In the genomic region with DNA sequence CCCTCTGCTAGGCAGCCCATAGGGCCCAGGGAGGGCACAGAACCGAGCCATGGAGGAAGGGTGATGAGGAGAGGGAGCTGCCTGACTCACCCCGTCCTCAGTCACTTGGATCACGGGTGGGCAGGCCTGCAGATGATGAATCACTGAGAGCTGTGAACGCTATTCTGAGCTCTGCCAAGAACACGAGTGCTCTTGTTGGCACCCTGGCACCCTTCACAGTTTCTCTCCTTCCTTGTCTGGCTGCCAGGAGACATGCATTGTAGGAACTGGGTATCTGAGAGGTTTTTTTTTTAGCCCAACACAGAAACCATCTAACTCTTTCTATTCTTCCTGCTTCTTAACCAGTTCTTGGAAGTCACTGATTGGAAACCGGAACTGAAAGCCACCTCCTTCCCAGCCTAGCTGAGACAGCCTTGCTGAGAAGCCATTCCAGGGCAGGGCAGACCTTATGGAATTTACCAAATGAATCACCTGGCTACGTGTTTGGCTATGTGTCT, we compare ENCODE assay signal across 8 cellular contexts.
A peak's percentile ranks its signal among the peaks of the same experiment; 100 is the strongest.
DNase-seq lines count a peak whose midpoint lies in the region; ATAC-seq, FAIRE-seq and TF ChIP-seq lines count a peak whose summit lies in the region.

No MANE protein-coding gene starts in this region.

- H3K23ac ChIP-seq in IMR-90 (ENCODE audit: low read depth, low read length): peak overlapping the region; percentile 61

- H3K9me3 ChIP-seq in IMR-90 (ENCODE audit: control insufficient read depth, insufficient read depth, low read length) (no peaks in the 10 kb centered on the region), astrocyte (ENCODE audit: insufficient read depth, low read depth, low read length) (no peaks in the 10 kb centered on the region), SJCRH30 (replicated peaks) (peaks cover 10% of the 10 kb centered on the region)

- H3K27ac ChIP-seq in IMR-90 (ENCODE audit: insufficient read depth, low read length): no peak overlapping the region
- H3K27ac ChIP-seq in astrocyte (ENCODE audit: low read depth, low read length): peak overlapping the region; percentile 53
- H3K27ac ChIP-seq in SJCRH30: no peak overlapping the region

- H4K8ac ChIP-seq in IMR-90 (ENCODE audit: low read depth in 2 of 2, low read length in 2 of 2): peak overlapping the region; percentile 38 to 55

- intact Hi-C loops in IMR-90 (cut with micrococcal nuclease): no loop called here

- H3K4me3 ChIP-seq in IMR-90 (ENCODE audit: insufficient read depth, low read depth, low read length) (peak overlapping the region; percentile 2; the same call in 1 of the 2 replicates), astrocyte (ENCODE audit: insufficient read depth, low read depth, low read length) (peak overlapping the region; percentile 11), SJCRH30 (no peak overlapping the region)

- H4K91ac ChIP-seq in IMR-90 (ENCODE audit: insufficient read depth, low read depth, low read length): peak overlapping the region; percentile 60; the same call in 1 of the 2 replicates

- peak overlapping the region; percentile 83 for H3K27ac Mint-ChIP-seq in astrocyte (ENCODE audit: unreplicated experiment)
- H3K27ac Mint-ChIP-seq in stimulated activated naive CD8-positive, alpha-beta T cell treated with anti-CD3 and anti-CD28 coated beads, Interleukin-15, amount 100 ng/mL, for 72 hours: no peak overlapping the region
- no peak overlapping the region for H3K27ac Mint-ChIP-seq in immature natural killer cell

- no peak for TF ChIP-seq CTCF in AG09319 (IDR thresholded peaks at IDR 0.05; ENCODE audit: low read depth, low read length)
- no peak for TF ChIP-seq CTCF in IMR-90 (conservative IDR thresholded peaks at IDR 0.05; ENCODE audit: low read depth, low read length)
- no peak for TF ChIP-seq CTCF in astrocyte (IDR thresholded peaks at IDR 0.05; ENCODE audit: insufficient read depth, low read depth, low read length)

- H3K4me2 ChIP-seq in IMR-90 (ENCODE audit: low read depth, low read length): peak overlapping the region; percentile 68
- peak overlapping the region; percentile 80 for H3K4me2 ChIP-seq in astrocyte (ENCODE audit: low read length)

- H3K27me3 ChIP-seq in IMR-90 (ENCODE audit: control insufficient read depth, insufficient read depth, low read length) (no peaks in the 10 kb centered on the region), astrocyte (ENCODE audit: insufficient read depth, low read length) (no peaks in the 10 kb centered on the region), SJCRH30 (no peaks in the 10 kb centered on the region)

- H3K18ac ChIP-seq in IMR-90 (ENCODE audit: low read depth, low read length): peak overlapping the region; percentile 32

- no peak overlapping the region for H3K4me3 Mint-ChIP-seq in astrocyte (ENCODE audit: unreplicated experiment)
- H3K4me3 Mint-ChIP-seq in stimulated activated naive CD8-positive, alpha-beta T cell treated with anti-CD3 and anti-CD28 coated beads, Interleukin-15, amount 100 ng/mL, for 72 hours: no peak overlapping the region
- no peak overlapping the region for H3K4me3 Mint-ChIP-seq in immature natural killer cell

- dilution Hi-C loops in IMR-90 (cut with HindIII; ENCODE audit: low sequenced_read_pairs, unreplicated experiment): no loop called here

- peak overlapping the region; percentile 25 for H2BK5ac ChIP-seq in IMR-90 (ENCODE audit: low read depth, low read length, poor library complexity, severe bottlenecking)

- peak; percentile 89 for ATAC-seq in IMR-90 (ENCODE audit: low read depth)
- peak; percentile 63 for ATAC-seq in stimulated activated naive CD8-positive, alpha-beta T cell treated with anti-CD3 and anti-CD28 coated beads, Interleukin-15, amount 100 ng/mL, for 72 hours

- H4K20me1 ChIP-seq in IMR-90 (ENCODE audit: insufficient read depth, low read length) (no peaks in the 10 kb centered on the region), astrocyte (ENCODE audit: insufficient read depth, low read length) (no peaks in the 10 kb centered on the region)

- in situ Hi-C loops in IMR-90 (cut with MboI; ENCODE audit: low sequenced_read_pairs): no loop called here

- FAIRE-seq in astrocyte (lab: Jason Lieb, UNC): no peak

- H3K27me3 Mint-ChIP-seq in astrocyte (ENCODE audit: low read depth, unreplicated experiment) (no peaks in the 10 kb centered on the region), immature natural killer cell (ENCODE audit: low read depth in 3 of 3) (peaks cover 0 to 4% (median 1%) of the 10 kb centered on the region in 3 donors)
- H3K27me3 Mint-ChIP-seq in stimulated activated naive CD8-positive, alpha-beta T cell treated with anti-CD3 and anti-CD28 coated beads, Interleukin-15, amount 100 ng/mL, for 72 hours: no peaks in the 10 kb centered on the region

- peak overlapping the region; percentile 4; the same call in 1 of the 3 replicates for H2BK15ac ChIP-seq in IMR-90 (ENCODE audit: low read depth, low read length)

- H2AFZ ChIP-seq in IMR-90 (replicated peaks; ENCODE audit: low read length, poor library complexity): peak overlapping the region; percentile 90
- peak overlapping the region; percentile 59 for H2AFZ ChIP-seq in astrocyte (ENCODE audit: low read depth, low read length)

- peak; percentile 31 for DNase-seq in AG09319 (ENCODE audit: extremely low read depth, low read depth)
- DNase-seq in IMR-90: peak; percentile 73
- DNase-seq in astrocyte (ENCODE audit: low read depth): peak; percentile 78
- DNase-seq in iris pigment epithelial cell (ENCODE audit: low read depth): peak; percentile 79
- DNase-seq in stimulated activated naive CD8-positive, alpha-beta T cell treated with anti-CD3 and anti-CD28 coated beads, Interleukin-15, amount 100 ng/mL, for 72 hours: no peak
- DNase-seq in SJCRH30: no peak
- no peak for DNase-seq in activated effector memory CD4-positive, alpha-beta T cell treated with Interleukin-2 at 50 U/mL for 16 hours
- no peak for DNase-seq in immature natural killer cell

- H3K4me1 ChIP-seq in IMR-90 (ENCODE audit: control insufficient read depth, insufficient read depth, low read length) (peaks cover 12% of the 10 kb centered on the region), astrocyte (ENCODE audit: insufficient read depth, low read length) (peaks cover 13% of the 10 kb centered on the region), SJCRH30 (0 out of 2 replicates have a peak, but pooled peaks cover 3% of the 10 kb centered on the region)

- H3K79me2 ChIP-seq in astrocyte (ENCODE audit: insufficient read depth, low read length): no peaks in the 10 kb centered on the region

- H3K56ac ChIP-seq in IMR-90 (ENCODE audit: extremely low read depth, insufficient read depth, low read length): no peak overlapping the region

- peak overlapping the region; percentile 63 for H3K14ac ChIP-seq in IMR-90 (replicated peaks; ENCODE audit: low read depth, low read length)

- CTCF ChIA-PET in IMR-90 (lab: Yijun Ruan, JAX): no interaction called here

- H3K9me1 ChIP-seq in IMR-90 (ENCODE audit: insufficient read depth, low read length): peaks cover 3% of the 10 kb centered on the region; the same call in 1 of the 2 replicates

- H3K36me3 Mint-ChIP-seq in astrocyte (ENCODE audit: low read depth, unreplicated experiment): peaks cover 12% of the 10 kb centered on the region
- H3K36me3 Mint-ChIP-seq in immature natural killer cell: peaks cover 0 to 15% (median 0%) of the 10 kb centered on the region in 3 donors

- TF ChIP-seq POLR2A in IMR-90 (IDR thresholded peaks at IDR 0.05; ENCODE audit: low read depth, low read length): peak; percentile 50; the same call in 1 of the 2 replicates

- no TSS peak for BruUV-seq in IMR-90 (replicated peaks; lab: Mats Ljungman, UMichigan)

- no peak for TF ChIP-seq RAD21 in IMR-90 (IDR thresholded peaks at IDR 0.05; ENCODE audit: low read length)

- no peak overlapping the region for H2AK5ac ChIP-seq in IMR-90 (ENCODE audit: low read depth, low read length)

- H3K79me1 ChIP-seq in IMR-90 (ENCODE audit: low read depth in 1 of 2, low read length in 2 of 2): no peaks in the 10 kb centered on the region

- peaks cover 24% of the 10 kb centered on the region for H3K4me1 Mint-ChIP-seq in astrocyte (ENCODE audit: low read depth, unreplicated experiment)
- H3K4me1 Mint-ChIP-seq in stimulated activated naive CD8-positive, alpha-beta T cell treated with anti-CD3 and anti-CD28 coated beads, Interleukin-15, amount 100 ng/mL, for 72 hours: peaks cover 32% of the 10 kb centered on the region
- H3K4me1 Mint-ChIP-seq in immature natural killer cell: no peaks in the 10 kb centered on the region

- H3K36me3 ChIP-seq in IMR-90 (ENCODE audit: control insufficient read depth, insufficient read depth, low read length): no peaks in the 10 kb centered on the region
- no peaks in the 10 kb centered on the region for H3K36me3 ChIP-seq in astrocyte (ENCODE audit: insufficient read depth, low read length)
- H3K36me3 ChIP-seq in SJCRH30: no peaks in the 10 kb centered on the region

- WGBS in IMR-90 (ENCODE audit: extremely low coverage in 2 of 2, insufficient read length in 1 of 2), 2 experiments: no CpG with 5 or more reads among the region's 7 CpGs

- peak overlapping the region; percentile 58 for H3K4ac ChIP-seq in IMR-90 (ENCODE audit: low read depth, low read length)

- H2BK20ac ChIP-seq in IMR-90 (ENCODE audit: low read depth, low read length): peak overlapping the region; percentile 16

- no peak overlapping the region for H2AK9ac ChIP-seq in IMR-90 (replicated peaks; ENCODE audit: low read depth, low read length, poor library complexity)

- peak overlapping the region; percentile 61 for H4K5ac ChIP-seq in IMR-90 (ENCODE audit: low read depth, low read length)

- POLR2A ChIA-PET in IMR-90 (lab: Charles Lee; ENCODE audit: unreplicated experiment): no interaction called here

- H3K9ac ChIP-seq in IMR-90 (ENCODE audit: low read depth, low read length) (no peak overlapping the region), astrocyte (ENCODE audit: low read length) (peak overlapping the region; percentile 35)

- H2BK120ac ChIP-seq in IMR-90 (ENCODE audit: low read depth, low read length): peak overlapping the region; percentile 40

- peaks cover 22% of the 10 kb centered on the region for H3K9me3 Mint-ChIP-seq in astrocyte (ENCODE audit: unreplicated experiment)
- peaks cover 11 to 17% of the 10 kb centered on the region in 2 donors for H3K9me3 Mint-ChIP-seq in stimulated activated naive CD8-positive, alpha-beta T cell treated with anti-CD3 and anti-CD28 coated beads, Interleukin-15, amount 100 ng/mL, for 72 hours
- H3K9me3 Mint-ChIP-seq in immature natural killer cell: peaks cover 0 to 5% (median 0%) of the 10 kb centered on the region in 6 donors

TF ChIP-seq in IMR-90, 13 proteins besides CTCF, POLR2A, EP300 and RAD21:
- TF ChIP-seq RFX5 (IDR thresholded peaks at IDR 0.05; ENCODE audit: low read depth, low read length) (no peak), BHLHE40 (IDR thresholded peaks at IDR 0.05; ENCODE audit: low read depth, low read length) (peak; percentile 83), SMC3 (IDR thresholded peaks at IDR 0.05; ENCODE audit: low read depth, low read length) (no peak), RCOR1 (IDR thresholded peaks at IDR 0.05; ENCODE audit: insufficient replicate concordance, low read length) (peak; percentile 48), FOS (IDR thresholded peaks at IDR 0.05; ENCODE audit: low read depth, low read length) (peak; percentile 53; the same call in 1 of the 2 replicates), MAZ (IDR thresholded peaks at IDR 0.05; ENCODE audit: borderline replicate concordance, low read depth, low read length) (peak; percentile 23; the same call in 1 of the 2 replicates)
TF ChIP-seq in IMR-90: peak in this region for 4.

Comparison
In these comparisons a context has a peak if more than half of its experiments do, and no peak if none do; other contexts are left out.
1. DNase-seq: peak in AG09319 (single experiment), IMR-90 (single experiment), astrocyte (single experiment) and iris pigment epithelial cell (single experiment); none in stimulated activated naive CD8-positive, alpha-beta T cell treated with anti-CD3 and anti-CD28 coated beads, Interleukin-15, amount 100 ng/mL, for 72 hours (0 of 2), SJCRH30 (0 of 2), activated effector memory CD4-positive, alpha-beta T cell treated with Interleukin-2 at 50 U/mL for 16 hours (single experiment) and immature natural killer cell (0 of 3).